In genomic region chr19:11422163-11423068, GRCh38 we compare ENCODE assay signal across 1 cellular context.
TF ChIP-seq lines count a peak whose summit lies in the region.

No MANE protein-coding gene starts in this region.

TF ChIP-seq in K562, 482 proteins besides CTCF, POLR2A, EP300 and RAD21:
- TF ChIP-seq MYBL2 (IDR thresholded peaks at IDR 0.05; ENCODE audit: low read depth) (no peak), MYBL2 (CRISPR knock-in tag; IDR thresholded peaks at IDR 0.05; ENCODE audit: borderline replicate concordance) (no peak), ZBTB33 (CRISPR knock-in tag; IDR thresholded peaks at IDR 0.05) (peak; percentile 44)
